Comparison of ENCODE assay signal across 13 cellular contexts in genomic region chr20:17928633-17929311, GRCh38. TPM values are rescaled to one million over a fixed set of nuclear protein-coding genes. Genes with fewer than 3 reads are reported as not detected.
DNase-seq lines count a peak whose midpoint lies in the region; ATAC-seq and TF ChIP-seq lines count a peak whose summit lies in the region.
"Had no signal": no experiment of that assay in that cellular context is flagged by ENCODE, and none has a peak within 500 bp of the region (broad histone marks: within the 10 kb centered on the region; RNA-seq: fewer than 3 reads in every experiment).

No MANE protein-coding gene starts in this region.

- no peaks in the 10 kb centered on the region for H3K4me1 Mint-ChIP-seq in effector memory CD8-positive, alpha-beta T cell (ENCODE audit: low read depth in 2 of 2)

- intact Hi-C loops in left ventricle myocardium inferior (cut with micrococcal nuclease): no loop called here
- intact Hi-C loops in left cardiac atrium (cut with DNase I): no loop called here
- intact Hi-C loops in upper lobe of right lung (cut with DNase I): no loop called here

- peaks cover 20% of the 10 kb centered on the region for H3K4me1 ChIP-seq in left ventricle myocardium inferior
- no peaks in the 10 kb centered on the region for H3K4me1 ChIP-seq in upper lobe of right lung

- no peaks in the 10 kb centered on the region for H3K9me3 Mint-ChIP-seq in effector memory CD8-positive, alpha-beta T cell

- no peak for DNase-seq in left ventricle myocardium inferior
- DNase-seq in left cardiac atrium: no peak
- DNase-seq in mucosa of gallbladder (ENCODE audit: low spot score): peak; percentile 26
- peak; percentile 69 for DNase-seq in upper lobe of right lung
- DNase-seq in effector memory CD8-positive, alpha-beta T cell: no peak
- no peak for DNase-seq in RKO (ENCODE audit: low spot score)
- no peak for DNase-seq in stimulated activated naive CD8-positive, alpha-beta T cell treated with anti-CD3 and anti-CD28 coated beads, Interleukin-15, Interleukin-2, amounts not matched to agents 100 U/mL and 50 U/mL, for 24 hours
- DNase-seq: activated CD4-positive, alpha-beta T cell treated with anti-CD3 and anti-CD28 coated beads, Interleukin-2, amount 50 U/mL, for 1 hour; NCI-H526 treated with DMSO at 0.1 percent for 48 hours had no signal

- no peak overlapping the region for H3K27ac Mint-ChIP-seq in effector memory CD8-positive, alpha-beta T cell
- H3K27ac Mint-ChIP-seq: activated T-helper 1 cell treated with anti-CD3 and anti-CD28 coated beads, Interleukin-12 subunit alpha, Interleukin-12 subunit beta, Interleukin-2, Interleukin-4 antibody, amounts not matched to agents 30 ng/mL and 10 ng/mL and 1 ng/mL, durations not matched to agents 14 hours and 24 hours and 36 hours had no signal

- H3K36me3 Mint-ChIP-seq in effector memory CD8-positive, alpha-beta T cell (ENCODE audit: insufficient read depth): no peaks in the 10 kb centered on the region

- no peak for ATAC-seq in left cardiac atrium
- peak; percentile 77 for ATAC-seq in upper lobe of right lung
- no peak for ATAC-seq in effector memory CD8-positive, alpha-beta T cell (replicated peaks)
- ATAC-seq in stimulated activated naive CD8-positive, alpha-beta T cell treated with anti-CD3 and anti-CD28 coated beads, Interleukin-15, Interleukin-2, amounts not matched to agents 100 U/mL and 50 U/mL, for 24 hours: no peak

- H3K9me3 ChIP-seq in left ventricle myocardium inferior (replicated peaks) (peaks cover 11% of the 10 kb centered on the region), upper lobe of right lung (no peaks in the 10 kb centered on the region)
- H3K9me3 ChIP-seq: esophagus muscularis mucosa had no signal

- no peak for TF ChIP-seq CTCF in left ventricle myocardium inferior (IDR thresholded peaks at IDR 0.05; ENCODE audit: borderline replicate concordance)
- TF ChIP-seq CTCF in VCaP (conservative IDR thresholded peaks at IDR 0.05): no peak
- no peak for TF ChIP-seq CTCF in upper lobe of right lung (IDR thresholded peaks at IDR 0.05)

- H3K36me3 ChIP-seq in left ventricle myocardium inferior: no peaks in the 10 kb centered on the region
- no peaks in the 10 kb centered on the region for H3K36me3 ChIP-seq in upper lobe of right lung
- H3K36me3 ChIP-seq: esophagus muscularis mucosa had no signal

- no peak overlapping the region for H3K4me3 Mint-ChIP-seq in effector memory CD8-positive, alpha-beta T cell
- H3K4me3 Mint-ChIP-seq: activated T-helper 1 cell treated with anti-CD3 and anti-CD28 coated beads, Interleukin-12 subunit alpha, Interleukin-12 subunit beta, Interleukin-2, Interleukin-4 antibody, amounts not matched to agents 30 ng/mL and 10 ng/mL and 1 ng/mL, durations not matched to agents 14 hours and 24 hours and 36 hours had no signal

- H3K27ac ChIP-seq in left ventricle myocardium inferior (replicated peaks): peak overlapping the region; percentile 37
- H3K27ac ChIP-seq in VCaP: peak overlapping the region; percentile 70
- H3K27ac ChIP-seq in upper lobe of right lung: peak overlapping the region; percentile 51

- peaks cover 17 to 58% of the 10 kb centered on the region in 2 donors for H3K27me3 Mint-ChIP-seq in effector memory CD8-positive, alpha-beta T cell

- H3K4me3 ChIP-seq in left ventricle myocardium inferior (no peak overlapping the region), upper lobe of right lung (no peak overlapping the region)
- H3K4me3 ChIP-seq: esophagus muscularis mucosa, lung had no signal

- H3K27me3 ChIP-seq in left ventricle myocardium inferior (ENCODE audit: low read depth) (no peaks in the 10 kb centered on the region), upper lobe of right lung (no peaks in the 10 kb centered on the region)
- H3K27me3 ChIP-seq: esophagus muscularis mucosa had no signal

RNA-seq across cellular contexts. Expression of gene SNX5, which starts 39.8 kb away (rescaled TPM):
- total RNA-seq in left ventricle myocardium inferior (46.3 TPM), left cardiac atrium (10 to 100 TPM; 46.7 to 48.2 TPM), mucosa of gallbladder (64.5 TPM), upper lobe of right lung (86.6 TPM)

RNA-seq across cellular contexts. Expression of gene MGME1, which starts 40.0 kb away (rescaled TPM):
- total RNA-seq in left ventricle myocardium inferior (13.6 TPM), left cardiac atrium (10 to 100 TPM in 1 of 2 donors, 1 to 10 TPM in 1; 9.0 to 11.1 TPM), mucosa of gallbladder (8.5 TPM), upper lobe of right lung (10.2 TPM)

Comparison
In these comparisons a context has a peak if more than half of its experiments do, and no peak if none do; other contexts are left out.
1. DNase-seq: peak in mucosa of gallbladder (single experiment) and upper lobe of right lung (single experiment); none in left ventricle myocardium inferior (single experiment), left cardiac atrium (single experiment), effector memory CD8-positive, alpha-beta T cell (0 of 3), RKO (single experiment) and stimulated activated naive CD8-positive, alpha-beta T cell treated with anti-CD3 and anti-CD28 coated beads, Interleukin-15, Interleukin-2, amounts not matched to agents 100 U/mL and 50 U/mL, for 24 hours (single experiment).
2. Peak in every context shown above with its lines, with median percentiles within 50 percentile points of each other: H3K27ac ChIP-seq.